Comparison of ENCODE assay signal across 1 cellular context in the genomic region with DNA sequence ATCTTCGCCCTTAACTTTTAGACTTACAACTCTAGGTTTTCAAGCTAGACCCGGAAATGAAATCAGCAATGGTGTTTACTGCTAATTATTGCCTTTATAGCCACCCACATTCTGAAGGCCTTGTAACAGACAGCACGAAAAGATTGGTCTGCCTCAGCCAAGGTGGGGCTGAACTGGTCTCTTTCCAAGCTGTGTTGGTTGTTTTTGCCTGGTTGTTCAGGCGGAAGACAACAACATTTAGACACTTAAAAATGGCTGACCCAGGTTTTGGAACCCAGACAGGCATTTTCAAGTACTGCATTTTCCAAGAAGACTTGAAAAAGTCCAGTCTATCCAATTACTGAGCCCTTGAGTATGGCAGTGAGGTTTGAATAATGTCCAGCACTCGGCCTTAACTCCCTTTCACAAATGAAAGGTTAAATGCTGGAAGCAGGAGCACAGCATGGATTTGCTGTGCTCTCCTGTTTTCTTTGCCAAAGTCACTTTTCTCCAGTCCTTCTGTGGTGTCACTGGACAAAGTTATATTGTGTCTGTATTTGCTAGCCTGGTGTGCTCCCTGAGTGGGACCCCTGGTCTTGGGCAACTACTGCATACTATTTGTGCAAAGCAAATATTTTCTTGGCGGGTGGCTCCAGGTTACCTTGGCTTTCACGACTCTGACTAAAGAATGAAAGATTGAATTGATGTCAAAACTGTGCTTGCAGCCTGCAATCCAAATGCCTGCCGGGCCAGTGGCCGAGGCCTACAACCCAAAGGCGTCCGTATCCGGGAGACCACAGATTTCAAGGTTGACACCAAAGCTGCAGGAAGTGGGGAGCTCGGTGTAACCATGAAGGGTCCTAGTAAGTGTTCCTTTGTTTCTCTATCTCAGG.
TF ChIP-seq lines count a peak whose summit lies in the region.

No MANE protein-coding gene starts in this region.

TF ChIP-seq in WTC11, 78 proteins besides CTCF, POLR2A, EP300 and RAD21 (continued from another document):
- TF ChIP-seq, protein P1, sequence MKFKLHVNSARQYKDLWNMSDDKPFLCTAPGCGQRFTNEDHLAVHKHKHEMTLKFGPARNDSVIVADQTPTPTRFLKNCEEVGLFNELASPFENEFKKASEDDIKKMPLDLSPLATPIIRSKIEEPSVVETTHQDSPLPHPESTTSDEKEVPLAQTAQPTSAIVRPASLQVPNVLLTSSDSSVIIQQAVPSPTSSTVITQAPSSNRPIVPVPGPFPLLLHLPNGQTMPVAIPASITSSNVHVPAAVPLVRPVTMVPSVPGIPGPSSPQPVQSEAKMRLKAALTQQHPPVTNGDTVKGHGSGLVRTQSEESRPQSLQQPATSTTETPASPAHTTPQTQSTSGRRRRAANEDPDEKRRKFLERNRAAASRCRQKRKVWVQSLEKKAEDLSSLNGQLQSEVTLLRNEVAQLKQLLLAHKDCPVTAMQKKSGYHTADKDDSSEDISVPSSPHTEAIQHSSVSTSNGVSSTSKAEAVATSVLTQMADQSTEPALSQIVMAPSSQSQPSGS (CRISPR knock-in tag; IDR thresholded peaks at IDR 0.05; ENCODE audit: borderline replicate concordance, low read depth), result no peak
TF ChIP-seq in WTC11: peak in this region for 1.
